ENCODE assay signal across 12 cellular contexts in genomic region chr2:8582850-8583399, GRCh38.
DNase-seq lines count a peak whose midpoint lies in the region; ATAC-seq, FAIRE-seq and TF ChIP-seq lines count a peak whose summit lies in the region.
"Had no signal": no experiment of that assay in that cellular context is flagged by ENCODE, and none has a peak within 500 bp of the region (broad histone marks: within the 10 kb centered on the region; RNA-seq: fewer than 3 reads in every experiment).

No MANE protein-coding gene starts in this region.

- no peaks in the 10 kb centered on the region for H3K9me3 ChIP-seq in spleen

- DNase-seq in GM18507 (ENCODE audit: extremely low spot score, insufficient read length, low read depth) (no peak), activated B cell treated with CpG ODN at 0.5 μM for 24 hours (no peak), left lobe of liver (ENCODE audit: low spot score) (peak; percentile 46), spleen (peak; percentile 80), NCI-H345 (lab: John Stamatoyannopoulos, UW) (no peak), SIG-M5 (lab: John Stamatoyannopoulos, UW) (no peak)
- no peak for DNase-seq in activated CD4-positive, CD25-positive, alpha-beta regulatory T cell (lab: John Stamatoyannopoulos, UW)
- DNase-seq: GOT3, NCI-H1105 treated with DMSO at 0.1 percent for 48 hours had no signal

- H3K27ac Mint-ChIP-seq in activated B cell treated with CpG ODN at 0.5 μM for 24 hours, result no peak overlapping the region

- POLR2A ChIA-PET in activated B cell treated with CpG ODN at 0.5 μM for 24 hours (lab: Charles Lee), result interaction anchor here (0.7 to 3.3 kb wide), 4 partner anchors 8 to 99 kb away, joined by 3 to 16 read pairs (median 5); partner anchors contain the start of gene ID2

- H3K4me3 ChIP-seq in spleen, result peak overlapping the region in 3 of 8 donors; percentile 10 to 57 (median 21)

- 75 to 87% (median 82%) methylated on average over 9 to 13 of the region's 13 CpGs for WGBS in spleen, 5 donors

- CTCF ChIA-PET in activated B cell treated with CpG ODN at 0.5 μM for 24 hours (lab: Charles Lee), result no interaction called here

- H3K27ac ChIP-seq in spleen, result peak overlapping the region in 7 of 8 donors; percentile 56 to 86 (median 67)

- H3K27me3 Mint-ChIP-seq in activated B cell treated with CpG ODN at 0.5 μM for 24 hours, result peaks cover 11% of the 10 kb centered on the region

- H3K27me3 ChIP-seq in spleen (replicated peaks in 1 of 7), result peaks cover 0 to 17% (median 0%) of the 10 kb centered on the region in 7 donors

- H3K4me1 ChIP-seq in spleen, result peaks cover 16 to 84% (median 43%) of the 10 kb centered on the region in 6 donors

- TF ChIP-seq CTCF in activated B cell treated with CpG ODN at 0.5 μM for 24 hours (IDR thresholded peaks at IDR 0.05) (no peak), spleen (IDR thresholded peaks at IDR 0.05 in 8 of 11, conservative IDR thresholded peaks at IDR 0.05 in 3 of 11) (no peak)

- no peaks in the 10 kb centered on the region for H3K36me3 Mint-ChIP-seq in activated B cell treated with CpG ODN at 0.5 μM for 24 hours (ENCODE audit: low read depth)

- intact Hi-C loops in activated B cell treated with CpG ODN at 0.5 μM for 24 hours (cut with micrococcal nuclease), result loop anchor here (1.0 to 2.0 kb wide), 4 partner anchors 40 to 280 kb away; no protein-coding TSS in a partner anchor
- intact Hi-C loops in spleen (cut with DNase I; ENCODE audit: low total_unique reads), result no loop called here

- H3K36me3 ChIP-seq in spleen, result no peaks in the 10 kb centered on the region

- H3K4me1 Mint-ChIP-seq in activated B cell treated with CpG ODN at 0.5 μM for 24 hours, result peaks cover 54% of the 10 kb centered on the region

- no peaks in the 10 kb centered on the region for H3K9me3 Mint-ChIP-seq in activated B cell treated with CpG ODN at 0.5 μM for 24 hours

- peak overlapping the region; percentile 50 for H3K4me3 Mint-ChIP-seq in activated B cell treated with CpG ODN at 0.5 μM for 24 hours

- peak; percentile 42 for FAIRE-seq in GM18507 (lab: Jason Lieb, UNC)
- FAIRE-seq: D721Med, TTC549 had no signal

- ATAC-seq in activated B cell treated with CpG ODN at 0.5 μM for 24 hours (ENCODE audit: low read depth), result no peak
- no peak for ATAC-seq in left lobe of liver
- ATAC-seq in HG02973 (IDR thresholded peaks at IDR 0.05; ENCODE audit: unreplicated experiment), result no peak

- no peak for TF ChIP-seq POLR2A in spleen (IDR thresholded peaks at IDR 0.05)

Comparison
In these comparisons a context has a peak if more than half of its experiments do, and no peak if none do; other contexts are left out.
1. DNase-seq: peak in left lobe of liver (single experiment) and spleen (single experiment); none in GM18507 (single experiment), activated B cell treated with CpG ODN at 0.5 μM for 24 hours (single experiment), activated CD4-positive, CD25-positive, alpha-beta regulatory T cell (0 of 4), NCI-H345 (single experiment) and SIG-M5 (single experiment).